Comparison of ENCODE assay signal across 8 cellular contexts in genomic region chr19:46856062-46857022, GRCh38. TPM values are rescaled to one million over a fixed set of nuclear protein-coding genes. Genes with fewer than 3 reads are reported as not detected.
DNase-seq lines count a peak whose midpoint lies in the region; ATAC-seq and TF ChIP-seq lines count a peak whose summit lies in the region.

No MANE protein-coding gene starts in this region.

- no peak overlapping the region for H2BK12ac ChIP-seq in H9 (ENCODE audit: insufficient read length, low read depth, low read length)

- H3K27me3 Mint-ChIP-seq in H9 (ENCODE audit: low read depth) (peaks cover 17% of the 10 kb centered on the region), T-helper 17 cell (no peaks in the 10 kb centered on the region)

- no peak overlapping the region for H2AFZ ChIP-seq in H9 (ENCODE audit: low read length)

- peak overlapping the region; percentile 72 for H3K14ac ChIP-seq in H9 (ENCODE audit: insufficient read depth, low read length)

- peaks cover 4% of the 10 kb centered on the region; the same call in 1 of the 2 replicates for H3K4me1 ChIP-seq in H9 (ENCODE audit: insufficient read depth, low read length)
- H3K4me1 ChIP-seq in left ventricle myocardium inferior = peaks cover 33% of the 10 kb centered on the region
- H3K4me1 ChIP-seq in psoas muscle = peaks cover 16% of the 10 kb centered on the region

- no peak overlapping the region for H4K5ac ChIP-seq in H9 (ENCODE audit: insufficient read length, low read depth, low read length)

- H4K8ac ChIP-seq in H9 (replicated peaks; ENCODE audit: insufficient read length, low read depth, low read length) = no peak overlapping the region

- H3K18ac ChIP-seq in H9 (ENCODE audit: insufficient read length, low read depth, low read length) = peak overlapping the region; percentile 82

- H3K79me1 ChIP-seq in H9 (ENCODE audit: insufficient read depth, low read depth, low read length, poor library complexity, severe bottlenecking) = no peaks in the 10 kb centered on the region

- H2BK5ac ChIP-seq in H9 (ENCODE audit: insufficient read length, low read length) = no peak overlapping the region

- H3K27ac ChIP-seq in H9 (ENCODE audit: insufficient read length, low read depth, low read length) (peak overlapping the region; percentile 39), left ventricle myocardium inferior (replicated peaks) (peak overlapping the region; percentile 92), psoas muscle (peak overlapping the region; percentile 69)

- peaks cover 2% of the 10 kb centered on the region for H3K23me2 ChIP-seq in H9 (ENCODE audit: insufficient read length, low read depth, low read length, poor library complexity, severe bottlenecking)

- H3K36me3 Mint-ChIP-seq in H9 (ENCODE audit: insufficient read depth in 1 of 3, low read depth in 3 of 3) (no peaks in the 10 kb centered on the region), T-helper 17 cell (ENCODE audit: low read depth) (no peaks in the 10 kb centered on the region)

- WGBS in H9 (ENCODE audit: extremely low coverage, insufficient read length, low lambda C conversion rate) = no CpG with 5 or more reads among the region's 41 CpGs
- WGBS in psoas muscle, 3 donors = 11 to 12% (median 11%) methylated on average over 41 of the region's 41 CpGs

- no peaks in the 10 kb centered on the region for H3K79me2 ChIP-seq in H9 (ENCODE audit: insufficient read depth, low read length)

- H2AK5ac ChIP-seq in H9 (ENCODE audit: insufficient read length, low read length) = no peak overlapping the region

- no peak overlapping the region for H2BK15ac ChIP-seq in H9 (ENCODE audit: low read depth, low read length)

- no peaks in the 10 kb centered on the region for H3K9me3 Mint-ChIP-seq in H9

- H3K56ac ChIP-seq in H9 (ENCODE audit: insufficient read length, low read depth, low read length) = no peak overlapping the region

- intact Hi-C loops in left ventricle myocardium inferior (cut with micrococcal nuclease) = no loop called here
- intact Hi-C loops in psoas muscle (cut with DNase I) = loop anchor here (2.0 kb wide), 1 partner anchor 134 kb away; no protein-coding TSS in a partner anchor

- H3K4me2 ChIP-seq in H9 (ENCODE audit: insufficient read depth, insufficient read length, low read length) = peak overlapping the region; percentile 13

- no peaks in the 10 kb centered on the region for H3K9me3 ChIP-seq in H9 (ENCODE audit: control insufficient read depth, low read depth, low read length)
- H3K9me3 ChIP-seq in T-helper 17 cell (ENCODE audit: control insufficient read depth, low read length, poor library complexity, severe bottlenecking) = no peaks in the 10 kb centered on the region
- H3K9me3 ChIP-seq in left ventricle myocardium inferior (replicated peaks) = no peaks in the 10 kb centered on the region
- H3K9me3 ChIP-seq in psoas muscle = no peaks in the 10 kb centered on the region

- H3K27me3 ChIP-seq in H9 (ENCODE audit: insufficient read depth, low read length) = peaks cover 2% of the 10 kb centered on the region; the same call in 1 of the 2 replicates
- no peaks in the 10 kb centered on the region for H3K27me3 ChIP-seq in left ventricle myocardium inferior (ENCODE audit: low read depth)
- H3K27me3 ChIP-seq in psoas muscle (ENCODE audit: insufficient read depth in 3 of 3, low read length in 2 of 3) = no peaks in the 10 kb centered on the region

- no peak overlapping the region for H3T11ph ChIP-seq in H9 (ENCODE audit: low read length)

- H3K4me3 ChIP-seq in left ventricle myocardium inferior = peak overlapping the region; percentile 60
- H3K4me3 ChIP-seq in psoas muscle = peak overlapping the region; percentile 59

- H2BK120ac ChIP-seq in H9 (ENCODE audit: low read depth, low read length, poor library complexity, severe bottlenecking) = no peak overlapping the region

- H3K36me3 ChIP-seq in left ventricle myocardium inferior (no peaks in the 10 kb centered on the region), psoas muscle (ENCODE audit: insufficient read depth in 1 of 2, low read depth in 1 of 2) (no peaks in the 10 kb centered on the region)

- TF ChIP-seq CTCF in H9 (conservative IDR thresholded peaks at IDR 0.05) (peak; percentile 79), left ventricle myocardium inferior (IDR thresholded peaks at IDR 0.05; ENCODE audit: borderline replicate concordance) (peak; percentile 80), psoas muscle (IDR thresholded peaks at IDR 0.05) (peak; percentile 73)

- H3K4me3 Mint-ChIP-seq in H9 (peak overlapping the region; percentile 55 to 72), T-helper 17 cell (peak overlapping the region; percentile 78)

- no peak overlapping the region for H3K23ac ChIP-seq in H9 (ENCODE audit: insufficient read length, low read depth, low read length)

- DNase-seq in DMS53 treated with DMSO at 0.1 percent for 48 hours (lab: John Stamatoyannopoulos, UW; ENCODE audit: unreplicated experiment) = peak; percentile 95
- peak; percentile 97 for DNase-seq in H9
- peak in 2 of 3 experiments; percentile 86 to 93 for DNase-seq in NCI-H1417 (lab: John Stamatoyannopoulos, UW)
- peak; percentile 82 to 87 (median 84) for DNase-seq in T-helper 17 cell
- peak; percentile 59 to 99 (median 94) for DNase-seq in amygdala (lab: John Stamatoyannopoulos, UW)
- peak; percentile 97 for DNase-seq in left ventricle myocardium inferior
- DNase-seq in psoas muscle = peak; percentile 98 to 99
- peak; percentile 96 for DNase-seq in ureter (ENCODE audit: low spot score)

- peak overlapping the region; percentile 92 to 96 (median 92) for H3K27ac Mint-ChIP-seq in H9
- peak overlapping the region; percentile 59 for H3K27ac Mint-ChIP-seq in T-helper 17 cell

- ATAC-seq in T-helper 17 cell = peak; percentile 75
- ATAC-seq in psoas muscle = peak; percentile 72 to 77 (median 72)

- peaks cover 8 to 17% of the 10 kb centered on the region in 2 experiments for H3K4me1 Mint-ChIP-seq in H9
- H3K4me1 Mint-ChIP-seq in T-helper 17 cell = peaks cover 21% of the 10 kb centered on the region

- no peak overlapping the region for H2BK20ac ChIP-seq in H9 (ENCODE audit: low read depth, low read length, poor library complexity, severe bottlenecking)

- peak overlapping the region; percentile 54 for H4K91ac ChIP-seq in H9 (ENCODE audit: insufficient read length, low read depth, low read length)

- H4K20me1 ChIP-seq in H9 (ENCODE audit: control insufficient read depth, insufficient read depth, insufficient read length) = no peaks in the 10 kb centered on the region

- H3K9ac ChIP-seq in H9 (ENCODE audit: extremely low read depth, insufficient read length, low read length) = no peak overlapping the region

- H3K4ac ChIP-seq in H9 (ENCODE audit: low read depth, low read length) = no peak overlapping the region

RNA-seq across cellular contexts. Expression of gene ARHGAP35, which starts 4.5 kb away (rescaled TPM):
- total RNA-seq in H9 (2021) (49.0 and 49.8 TPM in 2 replicates), T-helper 17 cell (10 to 100 TPM; 33.6 to 34.0 TPM), left ventricle myocardium inferior (75.4 TPM), psoas muscle (10 to 100 TPM; 26.0 to 44.9 (median 32.2) TPM), ureter (84.0 TPM)
- polyA plus RNA-seq in psoas muscle = 10 to 100 TPM in 2 of 3 donors, 1 to 10 TPM in 1; 10.0 to 50.6 (median 15.5) TPM

RNA-seq across cellular contexts. Expression of gene AP2S1, which starts 5.7 kb away (rescaled TPM):
- total RNA-seq in H9 (2021) = 193 and 200 TPM in 2 replicates
- 10 to 100 TPM; 37.0 to 39.7 TPM for total RNA-seq in T-helper 17 cell
- total RNA-seq in left ventricle myocardium inferior = 87.3 TPM
- 10 to 100 TPM; 72.5 to 87.4 (median 85.9) TPM for total RNA-seq in psoas muscle
- polyA plus RNA-seq in psoas muscle = 100 to 1,000 TPM in 1 of 3 donors, 10 to 100 TPM in 2; 63.0 to 121 (median 97.2) TPM
- 73.7 TPM for total RNA-seq in ureter

Comparison
In these comparisons a context has a peak if more than half of its experiments do, and no peak if none do; other contexts are left out.
1. Peak in every context shown above with its lines: DNase-seq, ATAC-seq, H3K4me3 ChIP-seq and H3K27ac ChIP-seq.
2. H3K27ac ChIP-seq: peak in every context shown above with its lines; median percentile 92 in left ventricle myocardium inferior; 69 in psoas muscle; 39 in H9.